ENCODE assay signal across 8 cellular contexts in genomic region chr2:95208101-95208500, GRCh38. TPM values are rescaled to one million over a fixed set of nuclear protein-coding genes. Genes with fewer than 3 reads are reported as not detected.
DNase-seq lines count a peak whose midpoint lies in the region; ATAC-seq and TF ChIP-seq lines count a peak whose summit lies in the region.

No MANE protein-coding gene starts in this region.

- H3K27me3 ChIP-seq in HUES64 (ENCODE audit: insufficient read depth, low read length) (peaks cover 14% of the 10 kb centered on the region), adrenal gland (no peaks in the 10 kb centered on the region)
- H3K27me3 ChIP-seq in naive thymus-derived CD4-positive, alpha-beta T cell (ENCODE audit: control insufficient read depth in 2 of 2, insufficient read depth in 2 of 2, low read length in 2 of 2), result no peaks in the 10 kb centered on the region

- TF ChIP-seq CTCF in AG09309 (IDR thresholded peaks at IDR 0.05; ENCODE audit: control insufficient read depth, insufficient read depth, low read depth, low read length, missing control alignments), result no peak
- no peak for TF ChIP-seq CTCF in coronary artery (IDR thresholded peaks at IDR 0.05)
- no peak for TF ChIP-seq CTCF in adrenal gland (IDR thresholded peaks at IDR 0.05)

- H3K9me3 ChIP-seq in HUES64 (ENCODE audit: insufficient read depth, low read depth, low read length), result peaks cover 36% of the 10 kb centered on the region
- H3K9me3 ChIP-seq in naive thymus-derived CD4-positive, alpha-beta T cell (ENCODE audit: control insufficient read depth in 2 of 3, low read length in 3 of 3), result peaks cover 3 to 20% (median 8%) of the 10 kb centered on the region in 3 experiments
- H3K9me3 ChIP-seq in adrenal gland (replicated peaks in 1 of 3), result peaks cover 0 to 7% (median 7%) of the 10 kb centered on the region in 3 donors

- H3K27me3 Mint-ChIP-seq in naive thymus-derived CD4-positive, alpha-beta T cell, result no peaks in the 10 kb centered on the region

- DNase-seq in AG09309 (ENCODE audit: low read depth) (no peak), coronary artery (ENCODE audit: low spot score) (no peak), adrenal gland (no peak)
- DNase-seq in naive thymus-derived CD4-positive, alpha-beta T cell, result no peak
- DNase-seq in stimulated activated CD4-positive, alpha-beta T cell treated with anti-CD3 and anti-CD28 coated beads, Interleukin-4, amount 100 ng/mL, for 4 hours, result no peak

- H3K4me3 Mint-ChIP-seq in naive thymus-derived CD4-positive, alpha-beta T cell, result peak overlapping the region; percentile 92 to 96 (median 94)

- peak overlapping the region; percentile 73 for H3K4me3 ChIP-seq in AG09309 (ENCODE audit: control insufficient read depth, low read depth, low read length)
- H3K4me3 ChIP-seq in HUES64 (ENCODE audit: low read length), result peak overlapping the region; percentile 83
- peak overlapping the region; percentile 93 for H3K4me3 ChIP-seq in coronary artery
- peak overlapping the region; percentile 89 for H3K4me3 ChIP-seq in naive thymus-derived CD4-positive, alpha-beta T cell (ENCODE audit: low read length)
- peak overlapping the region in 2 of 4 donors; percentile 61 to 81 for H3K4me3 ChIP-seq in adrenal gland

- peaks cover 7 to 43% (median 34%) of the 10 kb centered on the region in 11 donors for H3K9me3 Mint-ChIP-seq in naive thymus-derived CD4-positive, alpha-beta T cell

- H3K36me3 ChIP-seq in HUES64 (ENCODE audit: insufficient read depth, low read length), result peaks cover 42% of the 10 kb centered on the region
- H3K36me3 ChIP-seq in naive thymus-derived CD4-positive, alpha-beta T cell (ENCODE audit: control insufficient read depth in 2 of 3, insufficient read depth in 3 of 3, low read length in 3 of 3), result peaks cover 3 to 31% (median 6%) of the 10 kb centered on the region in 3 experiments
- H3K36me3 ChIP-seq in adrenal gland (replicated peaks in 1 of 2), result no peaks in the 10 kb centered on the region

- H3K4me1 ChIP-seq in HUES64 (ENCODE audit: insufficient read depth, low read length), result peaks cover 9% of the 10 kb centered on the region
- H3K4me1 ChIP-seq in naive thymus-derived CD4-positive, alpha-beta T cell (ENCODE audit: control insufficient read depth in 2 of 2, insufficient read depth in 2 of 2, low read length in 2 of 2), result peaks cover 7 to 9% of the 10 kb centered on the region in 2 donors
- peaks cover 0 to 11% of the 10 kb centered on the region in 2 donors for H3K4me1 ChIP-seq in adrenal gland (replicated peaks in 1 of 2)

- H3K4me1 Mint-ChIP-seq in naive thymus-derived CD4-positive, alpha-beta T cell, result peaks cover 17 to 37% (median 27%) of the 10 kb centered on the region in 7 donors

- ATAC-seq in naive thymus-derived CD4-positive, alpha-beta T cell, result no peak
- no peak for ATAC-seq in GM21390 (IDR thresholded peaks at IDR 0.05; ENCODE audit: unreplicated experiment)
- ATAC-seq in GM18861 (IDR thresholded peaks at IDR 0.05; ENCODE audit: unreplicated experiment), result no peak

- no peak overlapping the region for H3K27ac ChIP-seq in HUES64 (ENCODE audit: low read depth, low read length)
- H3K27ac ChIP-seq in coronary artery, result no peak overlapping the region
- no peak overlapping the region for H3K27ac ChIP-seq in naive thymus-derived CD4-positive, alpha-beta T cell (ENCODE audit: low read depth, low read length)
- no peak overlapping the region for H3K27ac ChIP-seq in adrenal gland

- TF ChIP-seq POLR2A in adrenal gland (IDR thresholded peaks at IDR 0.05), result no peak

- POLR2A ChIA-PET in naive thymus-derived CD4-positive, alpha-beta T cell (lab: Charles Lee), result interaction anchor here (1.4 kb wide), 1 partner anchor 49 kb away, joined by 4 read pairs; the partner anchor contains the start of gene ZNF514

- peak overlapping the region; percentile 86 for H3K9ac ChIP-seq in HUES64 (ENCODE audit: low read depth, low read length)

- intact Hi-C loops in naive thymus-derived CD4-positive, alpha-beta T cell (cut with micrococcal nuclease), result loop anchor here in 1 of 2 donors (5.0 kb wide), 1 partner anchor 131 kb away; no protein-coding TSS in a partner anchor
- intact Hi-C loops in adrenal gland (cut with DNase I), result no loop called here

- WGBS in HUES64, result 75% methylated on average over 5 of the region's 6 CpGs
- 75 to 84% (median 80%) methylated on average over 6 of the region's 6 CpGs for WGBS in adrenal gland, 4 donors

- H3K36me3 Mint-ChIP-seq in naive thymus-derived CD4-positive, alpha-beta T cell, result peaks cover 35 to 52% (median 49%) of the 10 kb centered on the region in 5 donors

- CTCF ChIA-PET in naive thymus-derived CD4-positive, alpha-beta T cell (lab: Charles Lee), result no interaction called here

- H3K27ac Mint-ChIP-seq in naive thymus-derived CD4-positive, alpha-beta T cell, result peak overlapping the region in 6 of 9 donors; percentile 13 to 87 (median 47)

RNA-seq across cellular contexts. Expression of gene ZNF892, which starts 0.8 kb away (rescaled TPM):
- polyA plus RNA-seq in HUES64 (2013, experiment 1 of 2), result 5.1 TPM
- polyA plus RNA-seq in HUES64 (2013, experiment 2 of 2), result 5.3 TPM
- 1 to 10 TPM; 1.7 to 6.4 (median 4.3) TPM for total RNA-seq in naive thymus-derived CD4-positive, alpha-beta T cell
- 1 to 10 TPM in 1 of 2 donors, under 1 TPM in 1; 0.69 to 1.2 TPM for polyA plus RNA-seq in naive thymus-derived CD4-positive, alpha-beta T cell
- total RNA-seq in adrenal gland, result 1 to 10 TPM; 1.4 to 3.7 (median 2.2) TPM
- under 1 TPM in 2 of 3 donors, not detected in 1; 0.32 to 0.73 TPM for polyA plus RNA-seq in adrenal gland

RNA-seq across cellular contexts. Expression of gene ZNF2, which starts 42.5 kb away (rescaled TPM):
- polyA plus RNA-seq in HUES64 (2013, experiment 1 of 2), result 1.8 TPM
- 1.8 TPM for polyA plus RNA-seq in HUES64 (2013, experiment 2 of 2)
- total RNA-seq in naive thymus-derived CD4-positive, alpha-beta T cell, result 10 to 100 TPM in 1 of 5 experiments, 1 to 10 TPM in 4; 1.5 to 10.2 (median 3.4) TPM
- polyA plus RNA-seq in naive thymus-derived CD4-positive, alpha-beta T cell, result 1 to 10 TPM; 3.1 to 6.1 TPM
- total RNA-seq in adrenal gland, result 1 to 10 TPM; 1.8 to 9.3 (median 5.6) TPM
- 1 to 10 TPM; 2.1 to 5.8 (median 2.8) TPM for polyA plus RNA-seq in adrenal gland

RNA-seq across cellular contexts. Expression of gene ZNF514, which starts 48.5 kb away (rescaled TPM):
- 5.8 TPM for polyA plus RNA-seq in HUES64 (2013, experiment 1 of 2)
- 7.2 TPM for polyA plus RNA-seq in HUES64 (2013, experiment 2 of 2)
- 10 to 100 TPM; 10.6 to 39.9 (median 16.6) TPM for total RNA-seq in naive thymus-derived CD4-positive, alpha-beta T cell
- polyA plus RNA-seq in naive thymus-derived CD4-positive, alpha-beta T cell, result 10 to 100 TPM in 1 of 2 donors, 1 to 10 TPM in 1; 6.6 to 11.2 TPM
- total RNA-seq in adrenal gland, result 10 to 100 TPM in 5 of 8 donors, 1 to 10 TPM in 3; 4.6 to 20.5 (median 13.4) TPM
- 10 to 100 TPM in 2 of 3 donors, 1 to 10 TPM in 1; 8.3 to 26.1 (median 11.7) TPM for polyA plus RNA-seq in adrenal gland
